ENCODE assay signal across 13 cellular contexts in genomic region chr15:72341361-72341760, GRCh38. TPM values are rescaled to one million over a fixed set of nuclear protein-coding genes. Genes with fewer than 3 reads are reported as not detected.
DNase-seq lines count a peak whose midpoint lies in the region; ATAC-seq and TF ChIP-seq lines count a peak whose summit lies in the region.
"Had no signal": no experiment of that assay in that cellular context is flagged by ENCODE, and none has a peak within 500 bp of the region (broad histone marks: within the 10 kb centered on the region; RNA-seq: fewer than 3 reads in every experiment).

No MANE protein-coding gene starts in this region.

- DNase-seq in NCI-H524 (lab: John Stamatoyannopoulos, UW): peak; percentile 24 to 51
- DNase-seq in NCI-H524 treated with DMSO at 0.1 percent for 48 hours (lab: John Stamatoyannopoulos, UW): no peak
- DNase-seq in NCI-H69 (lab: John Stamatoyannopoulos, UW): peak; percentile 9
- peak; percentile 46 for DNase-seq in dermis blood vessel endothelial cell
- DNase-seq in retinal pigment epithelial cell (ENCODE audit: low read depth): no peak
- no peak for DNase-seq in stimulated activated CD4-positive, alpha-beta T cell treated with anti-CD3 and anti-CD28 coated beads, Interleukin-12 subunit alpha, Interleukin-12 subunit beta, amount 100 ng/mL, for 4 hours
- no peak for DNase-seq in inferior parietal cortex (ENCODE audit: extremely low spot score)
- DNase-seq: cortex of kidney; NCI-H446 treated with DMSO at 0.1 percent for 48 hours; stimulated activated naive CD4-positive, alpha-beta T cell had no signal

- TF ChIP-seq POLR2A in GM18505 (IDR thresholded peaks at IDR 0.05; ENCODE audit: borderline replicate concordance, extremely low read depth, insufficient read depth, insufficient read length): no peak

- no peak overlapping the region for H3K4me3 ChIP-seq in retinal pigment epithelial cell (ENCODE audit: low read length)
- H3K4me3 ChIP-seq: GM12878, mucosa of descending colon had no signal

- peak; percentile 45 for TF ChIP-seq CTCF in retinal pigment epithelial cell (conservative IDR thresholded peaks at IDR 0.05; ENCODE audit: low read depth, low read length)

- ATAC-seq in GM18505 (IDR thresholded peaks at IDR 0.05; ENCODE audit: unreplicated experiment): no peak
- ATAC-seq: GM12878, mucosa of descending colon had no signal

RNA-seq across cellular contexts. Expression of gene CELF6, which starts 21.4 kb away (rescaled TPM):
- 0.17 TPM in 1 of 2 replicates, not detected in the other for total RNA-seq in dermis blood vessel endothelial cell

RNA-seq across cellular contexts. Expression of gene HEXA, which starts 34.5 kb away (rescaled TPM):
- 62.9 and 72.8 TPM in 2 replicates for total RNA-seq in dermis blood vessel endothelial cell

RNA-seq across cellular contexts. Expression of gene TMEM202, which starts 56.7 kb away (rescaled TPM):
- total RNA-seq in dermis blood vessel endothelial cell: not detected in 2 replicates
- total RNA-seq: GM12878, mucosa of descending colon had no signal

Comparison
In these comparisons a context has a peak if more than half of its experiments do, and no peak if none do; other contexts are left out.
1. DNase-seq: peak in NCI-H524 (2 of 2), NCI-H69 (single experiment) and dermis blood vessel endothelial cell (single experiment); none in NCI-H524 treated with DMSO at 0.1 percent for 48 hours (single experiment), retinal pigment epithelial cell (single experiment), stimulated activated CD4-positive, alpha-beta T cell treated with anti-CD3 and anti-CD28 coated beads, Interleukin-12 subunit alpha, Interleukin-12 subunit beta, amount 100 ng/mL, for 4 hours (single experiment) and inferior parietal cortex (single experiment).